14 cellular contexts compared by ENCODE assay signal in the genomic region with DNA sequence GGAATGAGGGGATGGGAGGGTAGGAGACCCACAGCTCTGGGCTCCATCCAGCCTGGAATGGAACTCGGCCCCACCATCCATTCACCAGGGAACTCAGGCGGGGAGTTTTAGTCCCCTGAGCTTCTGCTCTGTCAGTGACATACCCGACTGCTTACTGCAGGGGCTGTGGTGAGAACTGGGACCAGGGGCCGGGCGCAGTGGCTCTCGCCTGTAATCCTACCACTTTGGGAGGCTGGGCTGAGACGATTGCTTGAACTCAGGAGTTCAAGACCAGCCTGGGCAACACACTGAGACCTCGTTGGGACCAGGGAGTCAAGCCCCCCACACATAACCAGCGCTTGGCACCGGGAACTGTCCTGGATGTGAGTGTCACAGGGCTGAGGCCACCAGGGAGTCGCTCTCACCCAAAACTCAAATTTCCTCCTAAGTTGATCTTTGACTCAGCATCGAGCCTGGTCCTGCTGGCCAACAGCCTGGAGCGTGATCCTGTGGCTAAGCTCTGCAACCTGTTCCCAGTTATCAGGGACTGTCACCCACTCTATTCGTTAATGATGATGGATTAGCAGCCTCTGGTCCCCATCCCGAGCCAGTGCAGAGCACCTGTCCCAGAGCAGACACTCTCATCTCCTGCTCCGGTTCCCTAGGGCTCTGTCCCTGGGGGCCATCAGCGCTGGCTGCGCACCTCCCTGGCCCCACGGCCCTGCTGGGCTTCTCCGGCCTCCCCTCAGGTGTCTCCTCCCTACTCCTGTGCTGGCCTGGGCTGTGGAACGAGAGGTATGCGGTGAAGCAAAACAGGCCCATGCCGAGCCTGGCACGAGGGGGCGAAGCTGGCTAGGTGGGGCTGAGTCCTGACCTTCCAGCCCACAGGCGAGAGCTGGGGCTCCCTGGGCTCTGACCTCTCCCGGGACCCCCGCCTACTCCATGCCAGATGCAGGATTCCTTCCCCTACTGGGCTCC. TPM values are rescaled to one million over a fixed set of nuclear protein-coding genes. Genes with fewer than 3 reads are reported as not detected.
DNase-seq lines count a peak whose midpoint lies in the region; ATAC-seq and TF ChIP-seq lines count a peak whose summit lies in the region.
"Had no signal": no experiment of that assay in that cellular context is flagged by ENCODE, and none has a peak within 500 bp of the region (broad histone marks: within the 10 kb centered on the region; RNA-seq: fewer than 3 reads in every experiment).

No MANE protein-coding gene starts in this region.

- H3K9ac ChIP-seq in SK-N-SH, result no peak overlapping the region

- POLR2A ChIA-PET in SK-N-SH (lab: Yijun Ruan, JAX), result interaction anchor here (0.6 to 1.4 kb wide), 4 partner anchors 13 to 21 kb away, joined by 3 to 5 read pairs (median 3); a partner anchor contains a TSS

- peaks cover 31% of the 10 kb centered on the region for H3K79me2 ChIP-seq in SK-N-SH (ENCODE audit: insufficient read depth)

- ATAC-seq in SK-N-SH treated with all-trans-retinoic acid at 6 μM for 48 hours (no peak), omental fat pad (ENCODE audit: low FRiP score) (peak; percentile 55), GM21825 (IDR thresholded peaks at IDR 0.05; ENCODE audit: unreplicated experiment) (no peak)

- H3K9me2 ChIP-seq in SK-N-SH, result no peaks in the 10 kb centered on the region

- H3K4me1 ChIP-seq in SK-N-SH (ENCODE audit: control insufficient read depth in 1 of 2, insufficient read depth in 2 of 2, low read depth in 1 of 2, low read length in 1 of 2), result peaks cover 2 to 5% of the 10 kb centered on the region in 2 experiments; a peak in 1 of 4 replicates
- no peaks in the 10 kb centered on the region for H3K4me1 ChIP-seq in urinary bladder (ENCODE audit: insufficient read depth)

- H3K27ac ChIP-seq in SK-N-SH (ENCODE audit: low read depth in 2 of 2, low read length in 1 of 2) (no peak overlapping the region), urinary bladder (ENCODE audit: low read depth) (peak overlapping the region; percentile 57)

- CTCF ChIA-PET in SK-N-SH (lab: Yijun Ruan, JAX), result interaction anchor here (0.7 to 4.7 kb wide), 6 partner anchors 9 to 94 kb away, joined by 3 to 30 read pairs (median 4); no protein-coding TSS in a partner anchor

- no peak overlapping the region for H2AFZ ChIP-seq in SK-N-SH (ENCODE audit: low read depth)

- H3K4me3 ChIP-seq in SK-N-SH (ENCODE audit: low read depth in 2 of 2, low read length in 1 of 2) (no peak overlapping the region), urinary bladder (ENCODE audit: low read depth, low read length) (no peak overlapping the region)

- DNase-seq in SK-N-SH, result peak; percentile 34
- DNase-seq in glutamatergic neuron, result no peak
- DNase-seq in omental fat pad (ENCODE audit: low spot score), result no peak
- no peak for DNase-seq in T-helper 2 cell treated with Interferon-gamma antibody and Interleukin-4, amounts not matched to agents 5 μg/mL and 100 μg/mL, for 36 hours (ENCODE audit: low spot score)
- DNase-seq in hippocampal formation (lab: John Stamatoyannopoulos, UW), result no peak
- DNase-seq: 8988T; activated naive CD4-positive, alpha-beta T cell treated with Interleukin-2 at 50 U/mL for 16 hours; DND-41; islet precursor cell; NCI-H524 had no signal

- peaks cover 4% of the 10 kb centered on the region for H3K4me1 Mint-ChIP-seq in glutamatergic neuron (ENCODE audit: low read depth, unreplicated experiment)
- H3K4me1 Mint-ChIP-seq in T-helper 2 cell treated with Interferon-gamma antibody and Interleukin-4, amounts not matched to agents 5 μg/mL and 100 μg/mL, for 36 hours (ENCODE audit: low read depth), result peaks cover 5% of the 10 kb centered on the region

- H3K9me3 Mint-ChIP-seq in glutamatergic neuron (ENCODE audit: unreplicated experiment), result peaks cover 4% of the 10 kb centered on the region
- H3K9me3 Mint-ChIP-seq in T-helper 2 cell treated with Interferon-gamma antibody and Interleukin-4, amounts not matched to agents 5 μg/mL and 100 μg/mL, for 36 hours, result no peaks in the 10 kb centered on the region

- peaks cover 10% of the 10 kb centered on the region; the same call in 1 of the 2 replicates for H4K20me1 ChIP-seq in SK-N-SH (ENCODE audit: insufficient read depth)

- no peaks in the 10 kb centered on the region for H3K9me3 ChIP-seq in SK-N-SH

- TF ChIP-seq RAD21 in SK-N-SH (IDR thresholded peaks at IDR 0.05; ENCODE audit: low read length), result no peak

- H3K27me3 ChIP-seq in SK-N-SH (ENCODE audit: insufficient read depth), result no peaks in the 10 kb centered on the region

- WGBS in SK-N-SH (ENCODE audit: low lambda C conversion rate), result 92% methylated on average over 25 of the region's 28 CpGs
- 66% methylated on average over 28 of the region's 28 CpGs for WGBS in urinary bladder

- H3F3A ChIP-seq in SK-N-SH (replicated peaks; ENCODE audit: insufficient read depth), result peaks cover 6% of the 10 kb centered on the region

- peak overlapping the region; percentile 74 for H3K27ac Mint-ChIP-seq in glutamatergic neuron (ENCODE audit: unreplicated experiment)
- H3K27ac Mint-ChIP-seq in T-helper 2 cell treated with Interferon-gamma antibody and Interleukin-4, amounts not matched to agents 5 μg/mL and 100 μg/mL, for 36 hours, result no peak overlapping the region

- H3K36me3 ChIP-seq in SK-N-SH (replicated peaks in 1 of 2; ENCODE audit: control insufficient read depth in 1 of 2, insufficient read depth in 2 of 2, low read length in 1 of 2) (peaks cover 35 to 46% of the 10 kb centered on the region in 2 experiments), urinary bladder (ENCODE audit: insufficient read depth) (no peaks in the 10 kb centered on the region)

- H3K4me3 Mint-ChIP-seq in glutamatergic neuron (ENCODE audit: unreplicated experiment), result no peak overlapping the region
- no peak overlapping the region for H3K4me3 Mint-ChIP-seq in T-helper 2 cell treated with Interferon-gamma antibody and Interleukin-4, amounts not matched to agents 5 μg/mL and 100 μg/mL, for 36 hours

- peaks cover 3% of the 10 kb centered on the region for H3K27me3 Mint-ChIP-seq in glutamatergic neuron (ENCODE audit: unreplicated experiment)
- H3K27me3 Mint-ChIP-seq in T-helper 2 cell treated with Interferon-gamma antibody and Interleukin-4, amounts not matched to agents 5 μg/mL and 100 μg/mL, for 36 hours (ENCODE audit: low read depth), result no peaks in the 10 kb centered on the region

- H3K36me3 Mint-ChIP-seq in glutamatergic neuron (ENCODE audit: unreplicated experiment), result no peaks in the 10 kb centered on the region
- peaks cover 6% of the 10 kb centered on the region for H3K36me3 Mint-ChIP-seq in T-helper 2 cell treated with Interferon-gamma antibody and Interleukin-4, amounts not matched to agents 5 μg/mL and 100 μg/mL, for 36 hours (ENCODE audit: low read depth)

- TF ChIP-seq CTCF in SK-N-SH (IDR thresholded peaks at IDR 0.05) (no peak), glutamatergic neuron (IDR thresholded peaks at IDR 0.05; ENCODE audit: partially characterized antibody, unreplicated experiment) (no peak), omental fat pad (IDR thresholded peaks at IDR 0.05) (no peak)

- no peak overlapping the region for H3K4me2 ChIP-seq in SK-N-SH

- no peak for TF ChIP-seq EP300 in SK-N-SH (IDR thresholded peaks at IDR 0.05; ENCODE audit: borderline replicate concordance in 1 of 2, low read depth in 1 of 2, low read length in 1 of 2)

TF ChIP-seq in SK-N-SH treated with all-trans-retinoic acid at 6 μM for 48 hours, 23 proteins besides CTCF, POLR2A, EP300 and RAD21 (continues in another document):
- TF ChIP-seq ZNF70 (CRISPR knock-in tag; IDR thresholded peaks at IDR 0.05) (no peak), TOX (CRISPR knock-in tag; IDR thresholded peaks at IDR 0.05; ENCODE audit: borderline replicate concordance) (no peak)

RNA-seq across cellular contexts. Expression of a gene that starts 0.9 kb away (rescaled TPM):
- polyA plus RNA-seq in SK-N-SH (2012; rRNA removed) (24.0 and 29.0 TPM in 2 replicates), urinary bladder (15.2 TPM)
- 4.8 and 8.1 TPM in 2 replicates for polyA plus RNA-seq in SK-N-SH (2012; cell fraction: cytosol; rRNA removed)
- 139 and 167 TPM in 2 replicates for polyA plus RNA-seq in SK-N-SH (2012; cell fraction: nucleus; rRNA removed)
- total RNA-seq in glutamatergic neuron (ENCODE audit: unreplicated experiment) (9.4 TPM), omental fat pad (100 to 1,000 TPM in 1 of 4 donors, 10 to 100 TPM in 3; 43.3 to 280 (median 60.5) TPM), urinary bladder (5.3 TPM)

RNA-seq across cellular contexts. Expression of a gene that starts 6.4 kb away (rescaled TPM):
- 1,071 and 1,313 TPM in 2 replicates for polyA plus RNA-seq in SK-N-SH (2012; rRNA removed)
- 949 and 1,101 TPM in 2 replicates for polyA plus RNA-seq in SK-N-SH (2012; cell fraction: cytosol; rRNA removed)
- 516 and 580 TPM in 2 replicates for polyA plus RNA-seq in SK-N-SH (2012; cell fraction: nucleus; rRNA removed)
- total RNA-seq in glutamatergic neuron (ENCODE audit: unreplicated experiment), result 128 TPM
- 100 to 1,000 TPM; 243 to 384 (median 344) TPM for total RNA-seq in omental fat pad
- total RNA-seq in urinary bladder, result 66.7 TPM
- 247 TPM for polyA plus RNA-seq in urinary bladder

RNA-seq across cellular contexts. Expression of a gene that starts 20.5 kb away (rescaled TPM):
- 71.6 and 101 TPM in 2 replicates for polyA plus RNA-seq in SK-N-SH (2012; rRNA removed)
- polyA plus RNA-seq in SK-N-SH (2012; cell fraction: cytosol; rRNA removed), result 71.5 and 71.8 TPM in 2 replicates
- polyA plus RNA-seq in SK-N-SH (2012; cell fraction: nucleus; rRNA removed), result 53.6 and 77.5 TPM in 2 replicates
- total RNA-seq in glutamatergic neuron (ENCODE audit: unreplicated experiment), result 60.8 TPM
- 100 to 1,000 TPM in 1 of 4 donors, 10 to 100 TPM in 3; 54.6 to 113 (median 77.1) TPM for total RNA-seq in omental fat pad
- total RNA-seq in urinary bladder, result 59.5 TPM
- polyA plus RNA-seq in urinary bladder, result 77.5 TPM

RNA-seq across cellular contexts. Expression of a gene that starts 21.1 kb away (rescaled TPM):
- 134 and 276 TPM in 2 replicates for polyA plus RNA-seq in SK-N-SH (2012; rRNA removed)
- polyA plus RNA-seq in SK-N-SH (2012; cell fraction: cytosol; rRNA removed), result 143 and 163 TPM in 2 replicates
- polyA plus RNA-seq in SK-N-SH (2012; cell fraction: nucleus; rRNA removed), result 295 and 343 TPM in 2 replicates
- 47.1 TPM for total RNA-seq in glutamatergic neuron (ENCODE audit: unreplicated experiment)
- 10 to 100 TPM; 41.1 to 68.5 (median 51.6) TPM for total RNA-seq in omental fat pad
- 24.8 TPM for total RNA-seq in urinary bladder
- 57.6 TPM for polyA plus RNA-seq in urinary bladder

RNA-seq across cellular contexts. Expression of a gene that starts 37.7 kb away (rescaled TPM):
- polyA plus RNA-seq in SK-N-SH (2012; rRNA removed), result not detected in 2 replicates
- polyA plus RNA-seq in SK-N-SH (2012; cell fraction: cytosol; rRNA removed), result not detected in 2 replicates
- polyA plus RNA-seq in SK-N-SH (2012; cell fraction: nucleus; rRNA removed), result not detected in 2 replicates
- not detected for total RNA-seq in glutamatergic neuron (ENCODE audit: unreplicated experiment)
- total RNA-seq in omental fat pad, result not detected
- not detected for total RNA-seq in urinary bladder
- polyA plus RNA-seq in urinary bladder, result not detected
- total RNA-seq: sciatic nerve had no signal
